Comparison of ENCODE assay signal across 9 cellular contexts in the genomic region with DNA sequence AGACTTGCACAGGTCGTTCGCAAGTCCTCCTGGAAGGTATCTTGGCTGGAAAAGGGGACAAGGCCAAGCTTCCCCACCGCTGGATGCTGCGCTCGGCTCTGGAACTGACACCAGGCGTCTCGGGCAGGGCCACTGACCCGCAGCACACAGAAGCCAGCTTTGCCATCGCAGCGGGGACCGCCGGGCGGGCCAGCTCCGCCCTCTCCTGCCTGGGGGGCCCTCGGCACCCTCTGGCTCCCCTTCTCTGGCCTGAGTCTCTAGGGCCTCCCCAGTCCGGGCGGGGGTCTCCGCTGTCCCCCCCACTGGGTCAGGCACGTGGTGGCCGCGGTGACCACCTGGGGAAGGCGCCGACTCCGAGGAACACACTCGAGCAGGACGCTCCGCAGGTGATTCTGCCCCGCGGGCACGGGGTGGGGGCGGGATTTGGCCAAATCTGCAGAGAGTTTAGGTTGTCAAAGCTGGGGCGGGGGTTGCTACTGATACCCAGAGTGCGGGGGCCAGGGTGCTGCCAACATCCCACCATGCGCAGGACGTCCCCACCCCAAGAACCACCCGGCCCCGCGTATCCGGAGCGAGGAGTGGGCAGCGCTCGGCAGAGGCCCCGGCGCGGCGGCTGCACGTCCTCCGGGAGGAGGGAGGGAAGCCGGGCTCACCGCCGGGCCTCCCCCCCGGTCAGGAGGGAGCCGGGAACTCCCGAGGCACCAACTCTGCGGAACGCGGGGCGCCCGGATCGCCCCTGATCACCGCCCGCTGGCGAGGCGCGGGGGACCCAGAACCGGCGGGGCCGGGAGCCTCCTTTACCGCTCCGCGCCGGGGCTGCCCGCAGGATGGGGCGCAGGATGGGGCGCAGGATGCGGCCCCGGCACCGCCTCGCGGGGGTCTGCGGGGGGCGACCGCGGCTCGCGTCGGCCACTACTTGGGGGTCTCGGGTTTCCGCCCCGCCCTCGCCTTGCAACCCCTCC. TPM values are rescaled to one million over a fixed set of nuclear protein-coding genes. Genes with fewer than 3 reads are reported as not detected.
DNase-seq lines count a peak whose midpoint lies in the region; ATAC-seq, FAIRE-seq and TF ChIP-seq lines count a peak whose summit lies in the region.
"Had no signal": no experiment of that assay in that cellular context is flagged by ENCODE, and none has a peak within 500 bp of the region (broad histone marks: within the 10 kb centered on the region; RNA-seq: fewer than 3 reads in every experiment).

No MANE protein-coding gene starts in this region.

- H3K9me3 ChIP-seq in CD4-positive, CD25-positive, alpha-beta regulatory T cell (ENCODE audit: control insufficient read depth in 2 of 2, low read length in 2 of 2): no peaks in the 10 kb centered on the region
- H3K9me3 ChIP-seq in breast epithelium: no peaks in the 10 kb centered on the region

- no peaks in the 10 kb centered on the region for H3K36me3 Mint-ChIP-seq in CD4-positive, CD25-positive, alpha-beta regulatory T cell
- H3K36me3 Mint-ChIP-seq in memory B cell: no peaks in the 10 kb centered on the region

- peaks cover 0 to 34% (median 10%) of the 10 kb centered on the region in 4 donors for H3K4me1 Mint-ChIP-seq in CD4-positive, CD25-positive, alpha-beta regulatory T cell
- peaks cover 19% of the 10 kb centered on the region for H3K4me1 Mint-ChIP-seq in memory B cell

- H3K4me3 Mint-ChIP-seq in CD4-positive, CD25-positive, alpha-beta regulatory T cell: peak overlapping the region; percentile 54 to 74 (median 69)
- H3K4me3 Mint-ChIP-seq in memory B cell: peak overlapping the region; percentile 63

- peaks cover 13% of the 10 kb centered on the region for H3K27me3 Mint-ChIP-seq in CD4-positive, CD25-positive, alpha-beta regulatory T cell
- H3K27me3 Mint-ChIP-seq in memory B cell: peaks cover 1% of the 10 kb centered on the region

- H3K27ac Mint-ChIP-seq in CD4-positive, CD25-positive, alpha-beta regulatory T cell: no peak overlapping the region
- H3K27ac Mint-ChIP-seq in memory B cell: no peak overlapping the region

- no peak for TF ChIP-seq RAD21 in Ishikawa (IDR thresholded peaks at IDR 0.05; ENCODE audit: low read depth)

- H3K4me3 ChIP-seq in CD4-positive, CD25-positive, alpha-beta regulatory T cell (ENCODE audit: low read depth, low read length): no peak overlapping the region
- peak overlapping the region; percentile 72 to 98 (median 77) for H3K4me3 ChIP-seq in breast epithelium

- no peak for TF ChIP-seq EP300 in Ishikawa (IDR thresholded peaks at IDR 0.05; ENCODE audit: borderline replicate concordance)

- peaks cover 5% of the 10 kb centered on the region for H3K27me3 ChIP-seq in CD4-positive, CD25-positive, alpha-beta regulatory T cell (ENCODE audit: control insufficient read depth, insufficient read depth, low read length)
- no peaks in the 10 kb centered on the region for H3K27me3 ChIP-seq in breast epithelium

- TF ChIP-seq CTCF in breast epithelium (IDR thresholded peaks at IDR 0.05): no peak

- H3K27ac ChIP-seq in CD4-positive, CD25-positive, alpha-beta regulatory T cell (ENCODE audit: insufficient read depth, low read length, poor library complexity, severe bottlenecking): no peak overlapping the region
- peak overlapping the region; percentile 60 to 95 for H3K27ac ChIP-seq in breast epithelium

- intact Hi-C loops in breast epithelium (cut with DNase I; ENCODE audit: low total_unique reads): no loop called here

- H3K9me3 Mint-ChIP-seq in CD4-positive, CD25-positive, alpha-beta regulatory T cell: peaks cover 0 to 2% (median 0%) of the 10 kb centered on the region in 7 donors
- no peaks in the 10 kb centered on the region for H3K9me3 Mint-ChIP-seq in memory B cell

- DNase-seq in CD4-positive, CD25-positive, alpha-beta regulatory T cell: peak in 2 of 3 donors; percentile 19
- DNase-seq in breast epithelium (ENCODE audit: low spot score in 2 of 2): peak in 1 of 2 donors; percentile 43
- no peak for DNase-seq in memory B cell (ENCODE audit: low spot score in 2 of 2)
- DNase-seq in urothelium cell line (ENCODE audit: low spot score): peak; percentile 34
- DNase-seq in ureter (ENCODE audit: low spot score): no peak
- no peak for DNase-seq in kidney glomerular epithelial cell (lab: John Stamatoyannopoulos, UW)

- no peak for TF ChIP-seq POLR2A in breast epithelium (IDR thresholded peaks at IDR 0.05)

- H3K4me1 ChIP-seq in CD4-positive, CD25-positive, alpha-beta regulatory T cell (ENCODE audit: control insufficient read depth, insufficient read depth, low read length, poor library complexity, severe bottlenecking): peaks cover 21% of the 10 kb centered on the region
- H3K4me1 ChIP-seq in breast epithelium: no peaks in the 10 kb centered on the region

- peak in 1 of 2 donors; percentile 1 for ATAC-seq in CD4-positive, CD25-positive, alpha-beta regulatory T cell (ENCODE audit: low read depth in 2 of 2)
- no peak for ATAC-seq in memory B cell (ENCODE audit: low read depth)
- ATAC-seq in HG03565 (IDR thresholded peaks at IDR 0.05; ENCODE audit: unreplicated experiment): no peak

- H3K36me3 ChIP-seq in CD4-positive, CD25-positive, alpha-beta regulatory T cell (ENCODE audit: control insufficient read depth, insufficient read depth, low read length): no peaks in the 10 kb centered on the region
- H3K36me3 ChIP-seq in breast epithelium: no peaks in the 10 kb centered on the region

- FAIRE-seq in urothelium cell line (lab: Jason Lieb, UNC): peak; percentile 30
- FAIRE-seq: islet of Langerhans had no signal

TF ChIP-seq in Ishikawa, 13 proteins besides CTCF, POLR2A, EP300 and RAD21:
- TF ChIP-seq TCF12 (IDR thresholded peaks at IDR 0.05; ENCODE audit: low read depth) (no peak), NFIC (IDR thresholded peaks at IDR 0.05) (no peak), TAF1 (IDR thresholded peaks at IDR 0.05; ENCODE audit: low read depth) (peak; percentile 20; the same call in 1 of the 2 replicates), EGR1 (IDR thresholded peaks at IDR 0.05) (no peak), FOXM1 (IDR thresholded peaks at IDR 0.05; ENCODE audit: borderline replicate concordance, low read depth) (no peak), CREB1 (IDR thresholded peaks at IDR 0.05; ENCODE audit: low read depth) (no peak), TEAD4 (IDR thresholded peaks at IDR 0.05) (no peak), ZBTB7A (IDR thresholded peaks at IDR 0.05; ENCODE audit: low read depth) (peak; percentile 84), CEBPB (IDR thresholded peaks at IDR 0.05) (no peak), YY1 (IDR thresholded peaks at IDR 0.05; ENCODE audit: low read depth) (no peak)
- TF ChIP-seq, protein P1, sequence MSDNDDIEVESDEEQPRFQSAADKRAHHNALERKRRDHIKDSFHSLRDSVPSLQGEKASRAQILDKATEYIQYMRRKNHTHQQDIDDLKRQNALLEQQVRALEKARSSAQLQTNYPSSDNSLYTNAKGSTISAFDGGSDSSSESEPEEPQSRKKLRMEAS (IDR thresholded peaks at IDR 0.05): peak; percentile 81
- TF ChIP-seq, protein P2, sequence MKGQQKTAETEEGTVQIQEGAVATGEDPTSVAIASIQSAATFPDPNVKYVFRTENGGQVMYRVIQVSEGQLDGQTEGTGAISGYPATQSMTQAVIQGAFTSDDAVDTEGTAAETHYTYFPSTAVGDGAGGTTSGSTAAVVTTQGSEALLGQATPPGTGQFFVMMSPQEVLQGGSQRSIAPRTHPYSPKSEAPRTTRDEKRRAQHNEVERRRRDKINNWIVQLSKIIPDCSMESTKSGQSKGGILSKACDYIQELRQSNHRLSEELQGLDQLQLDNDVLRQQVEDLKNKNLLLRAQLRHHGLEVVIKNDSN (IDR thresholded peaks at IDR 0.05): 0 out of 2 replicates have a peak, but pooled peaks have one; percentile 20
- TF ChIP-seq, protein P3, sequence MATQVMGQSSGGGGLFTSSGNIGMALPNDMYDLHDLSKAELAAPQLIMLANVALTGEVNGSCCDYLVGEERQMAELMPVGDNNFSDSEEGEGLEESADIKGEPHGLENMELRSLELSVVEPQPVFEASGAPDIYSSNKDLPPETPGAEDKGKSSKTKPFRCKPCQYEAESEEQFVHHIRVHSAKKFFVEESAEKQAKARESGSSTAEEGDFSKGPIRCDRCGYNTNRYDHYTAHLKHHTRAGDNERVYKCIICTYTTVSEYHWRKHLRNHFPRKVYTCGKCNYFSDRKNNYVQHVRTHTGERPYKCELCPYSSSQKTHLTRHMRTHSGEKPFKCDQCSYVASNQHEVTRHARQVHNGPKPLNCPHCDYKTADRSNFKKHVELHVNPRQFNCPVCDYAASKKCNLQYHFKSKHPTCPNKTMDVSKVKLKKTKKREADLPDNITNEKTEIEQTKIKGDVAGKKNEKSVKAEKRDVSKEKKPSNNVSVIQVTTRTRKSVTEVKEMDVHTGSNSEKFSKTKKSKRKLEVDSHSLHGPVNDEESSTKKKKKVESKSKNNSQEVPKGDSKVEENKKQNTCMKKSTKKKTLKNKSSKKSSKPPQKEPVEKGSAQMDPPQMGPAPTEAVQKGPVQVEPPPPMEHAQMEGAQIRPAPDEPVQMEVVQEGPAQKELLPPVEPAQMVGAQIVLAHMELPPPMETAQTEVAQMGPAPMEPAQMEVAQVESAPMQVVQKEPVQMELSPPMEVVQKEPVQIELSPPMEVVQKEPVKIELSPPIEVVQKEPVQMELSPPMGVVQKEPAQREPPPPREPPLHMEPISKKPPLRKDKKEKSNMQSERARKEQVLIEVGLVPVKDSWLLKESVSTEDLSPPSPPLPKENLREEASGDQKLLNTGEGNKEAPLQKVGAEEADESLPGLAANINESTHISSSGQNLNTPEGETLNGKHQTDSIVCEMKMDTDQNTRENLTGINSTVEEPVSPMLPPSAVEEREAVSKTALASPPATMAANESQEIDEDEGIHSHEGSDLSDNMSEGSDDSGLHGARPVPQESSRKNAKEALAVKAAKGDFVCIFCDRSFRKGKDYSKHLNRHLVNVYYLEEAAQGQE (IDR thresholded peaks at IDR 0.05; ENCODE audit: low read depth): no peak

RNA-seq across cellular contexts. Expression of a gene that starts 0.8 kb away (rescaled TPM):
- total RNA-seq in CD4-positive, CD25-positive, alpha-beta regulatory T cell: 22.7 TPM
- polyA plus RNA-seq in CD4-positive, CD25-positive, alpha-beta regulatory T cell: 1 to 10 TPM in 1 of 4 donors, under 1 TPM in 3; 0.47 to 3.1 (median 0.74) TPM
- 100 to 1,000 TPM in 1 of 3 donors, 10 to 100 TPM in 2; 41.6 to 102 (median 54.1) TPM for total RNA-seq in breast epithelium
- 74.4 TPM for total RNA-seq in ureter

Comparison
In these comparisons a context has a peak if more than half of its experiments do, and no peak if none do; other contexts are left out.
1. DNase-seq: peak in CD4-positive, CD25-positive, alpha-beta regulatory T cell (2 of 3) and urothelium cell line (single experiment); none in memory B cell (0 of 2), ureter (single experiment) and kidney glomerular epithelial cell (single experiment).